Comparison of ENCODE assay signal across 21 cellular contexts in the genomic region with DNA sequence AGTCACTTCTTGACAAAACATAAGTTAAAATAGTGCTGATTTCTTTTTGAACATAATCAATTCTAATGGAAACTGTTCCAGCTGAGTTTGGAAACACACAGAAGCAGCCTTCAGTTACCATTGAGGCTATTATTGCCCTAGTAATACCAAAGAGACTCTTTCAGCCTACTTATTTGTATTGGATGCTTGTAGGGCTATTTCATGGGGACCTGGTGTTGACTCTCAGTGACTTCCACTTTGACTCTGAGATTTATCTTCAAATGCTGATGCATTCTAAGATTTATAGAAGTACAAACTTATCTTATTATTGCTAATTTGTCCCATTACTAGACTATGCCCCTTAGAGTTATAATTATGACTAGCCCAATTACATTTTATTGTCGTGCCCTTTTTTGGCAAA.
"Had no signal": no experiment of that assay in that cellular context is flagged by ENCODE, and none has a peak within 500 bp of the region (broad histone marks: within the 10 kb centered on the region; RNA-seq: fewer than 3 reads in every experiment).

No MANE protein-coding gene starts in this region.

- H3K4me3 ChIP-seq: colonic mucosa, esophagus muscularis mucosa, gastroesophageal sphincter, ovary, smooth muscle cell, suprapubic skin, thyroid gland, upper lobe of left lung, uterus had no signal

- H3K27ac Mint-ChIP-seq: endodermal cell; mesothelial cell of epicardium; natural killer cell; stimulated activated effector memory CD8-positive, alpha-beta T cell treated with anti-CD3 and anti-CD28 coated beads, Interleukin-12 subunit alpha, Interleukin-12 subunit beta, amount 100 ng/mL, for 72 hours had no signal

- H3K27me3 ChIP-seq: colonic mucosa, esophagus muscularis mucosa, gastroesophageal sphincter, ovary, suprapubic skin, thyroid gland, upper lobe of left lung, uterus had no signal

- DNase-seq: colonic mucosa; effector CD4-positive, alpha-beta T cell; endodermal cell; glutamatergic neuron; left colon; natural killer cell; ovary; right cardiac atrium; stimulated activated CD4-positive, alpha-beta T cell treated with anti-CD3 and anti-CD28 coated beads, Interleukin-4, amount 100 ng/mL, for 1 hour; stimulated activated CD8-positive, alpha-beta memory T cell treated with anti-CD3 and anti-CD28 coated beads, Interleukin-4, amount 100 ng/mL, for 48 hours; stimulated activated naive CD8-positive, alpha-beta T cell treated with anti-CD3 and anti-CD28 coated beads, Interleukin-15, Interleukin-2, amounts not matched to agents 100 U/mL and 50 U/mL, for 24 hours; thyroid gland; upper lobe of left lung; uterus had no signal

- H3K9me3 Mint-ChIP-seq: endodermal cell; natural killer cell; neural crest cell; stimulated activated effector memory CD8-positive, alpha-beta T cell treated with anti-CD3 and anti-CD28 coated beads, Interleukin-12 subunit alpha, Interleukin-12 subunit beta, amount 100 ng/mL, for 72 hours had no signal

- H3K4me2 ChIP-seq: smooth muscle cell had no signal

- H3K36me3 Mint-ChIP-seq: natural killer cell; stimulated activated effector memory CD8-positive, alpha-beta T cell treated with anti-CD3 and anti-CD28 coated beads, Interleukin-12 subunit alpha, Interleukin-12 subunit beta, amount 100 ng/mL, for 72 hours had no signal

- H3K9me3 ChIP-seq: colonic mucosa, esophagus muscularis mucosa, ovary, suprapubic skin, thyroid gland, upper lobe of left lung, uterus had no signal

- H3K36me3 ChIP-seq: colonic mucosa, esophagus muscularis mucosa, gastroesophageal sphincter, ovary, suprapubic skin, thyroid gland, upper lobe of left lung, uterus had no signal

- ATAC-seq: gastroesophageal sphincter; natural killer cell; right cardiac atrium; stimulated activated naive CD8-positive, alpha-beta T cell treated with anti-CD3 and anti-CD28 coated beads, Interleukin-15, Interleukin-2, amounts not matched to agents 100 U/mL and 50 U/mL, for 24 hours had no signal

- H3K4me3 Mint-ChIP-seq: endodermal cell; mesothelial cell of epicardium; natural killer cell; neural crest cell; stimulated activated effector memory CD8-positive, alpha-beta T cell treated with anti-CD3 and anti-CD28 coated beads, Interleukin-12 subunit alpha, Interleukin-12 subunit beta, amount 100 ng/mL, for 72 hours had no signal

- H3K27ac ChIP-seq: colonic mucosa, ovary, suprapubic skin, thyroid gland, uterus had no signal

- H3K4me1 ChIP-seq: colonic mucosa, thyroid gland, uterus had no signal
